ENCODE assay signal across 1 cellular context in the genomic region with DNA sequence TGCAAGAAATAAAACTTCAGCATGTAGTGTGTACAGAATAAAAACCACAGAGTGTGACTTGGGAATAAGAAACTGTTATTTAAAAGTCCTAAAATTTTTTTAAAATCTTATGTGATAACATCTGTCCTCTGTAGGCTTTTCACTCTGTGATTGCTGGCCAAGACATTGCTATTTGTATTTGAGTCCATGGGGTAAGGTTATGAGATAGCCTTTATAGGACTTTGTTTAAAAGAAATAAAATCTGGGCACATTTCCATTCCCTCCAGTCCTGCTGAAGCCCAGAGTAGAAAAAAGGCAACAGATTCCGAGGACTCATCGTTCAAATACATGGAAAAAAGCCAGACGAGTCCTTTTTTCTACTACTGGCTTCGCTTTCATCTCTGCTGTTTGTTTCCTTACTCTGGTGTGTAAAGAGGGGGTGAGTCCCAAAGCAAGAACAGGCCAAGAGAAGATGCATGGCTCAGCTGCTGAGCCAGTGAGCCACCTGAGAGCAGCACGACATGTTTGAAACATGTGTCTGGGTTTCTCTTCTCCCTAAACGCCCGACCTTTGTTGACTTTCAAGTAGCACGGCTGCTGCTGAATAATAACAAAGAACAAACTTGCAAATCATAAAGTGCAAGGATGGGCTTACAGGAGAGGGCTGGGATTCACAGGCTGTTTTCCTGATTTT.
TF ChIP-seq lines count a peak whose summit lies in the region.

No MANE protein-coding gene starts in this region.

TF ChIP-seq in H1, 55 proteins besides CTCF, POLR2A, EP300 and RAD21:
- no peak for TF ChIP-seq RFX5 (IDR thresholded peaks at IDR 0.05; ENCODE audit: borderline replicate concordance, low read depth, low read length)
- no peak for TF ChIP-seq PHF8 (conservative IDR thresholded peaks at IDR 0.05; ENCODE audit: low read depth, low read length)
- TF ChIP-seq, protein P1, sequence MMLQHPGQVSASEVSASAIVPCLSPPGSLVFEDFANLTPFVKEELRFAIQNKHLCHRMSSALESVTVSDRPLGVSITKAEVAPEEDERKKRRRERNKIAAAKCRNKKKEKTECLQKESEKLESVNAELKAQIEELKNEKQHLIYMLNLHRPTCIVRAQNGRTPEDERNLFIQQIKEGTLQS (IDR thresholded peaks at IDR 0.05; ENCODE audit: insufficient read depth, low read depth, low read length): no peak
- no peak for TF ChIP-seq GABPA (IDR thresholded peaks at IDR 0.05; ENCODE audit: borderline replicate concordance, insufficient read depth, low read length)
- TF ChIP-seq SUZ12 (IDR thresholded peaks at IDR 0.05; ENCODE audit: low read length): no peak
- TF ChIP-seq FOSL1 (IDR thresholded peaks at IDR 0.05; ENCODE audit: insufficient read depth, low read depth, low read length): no peak
